ENCODE assay signal across 24 cellular contexts in the genomic region with DNA sequence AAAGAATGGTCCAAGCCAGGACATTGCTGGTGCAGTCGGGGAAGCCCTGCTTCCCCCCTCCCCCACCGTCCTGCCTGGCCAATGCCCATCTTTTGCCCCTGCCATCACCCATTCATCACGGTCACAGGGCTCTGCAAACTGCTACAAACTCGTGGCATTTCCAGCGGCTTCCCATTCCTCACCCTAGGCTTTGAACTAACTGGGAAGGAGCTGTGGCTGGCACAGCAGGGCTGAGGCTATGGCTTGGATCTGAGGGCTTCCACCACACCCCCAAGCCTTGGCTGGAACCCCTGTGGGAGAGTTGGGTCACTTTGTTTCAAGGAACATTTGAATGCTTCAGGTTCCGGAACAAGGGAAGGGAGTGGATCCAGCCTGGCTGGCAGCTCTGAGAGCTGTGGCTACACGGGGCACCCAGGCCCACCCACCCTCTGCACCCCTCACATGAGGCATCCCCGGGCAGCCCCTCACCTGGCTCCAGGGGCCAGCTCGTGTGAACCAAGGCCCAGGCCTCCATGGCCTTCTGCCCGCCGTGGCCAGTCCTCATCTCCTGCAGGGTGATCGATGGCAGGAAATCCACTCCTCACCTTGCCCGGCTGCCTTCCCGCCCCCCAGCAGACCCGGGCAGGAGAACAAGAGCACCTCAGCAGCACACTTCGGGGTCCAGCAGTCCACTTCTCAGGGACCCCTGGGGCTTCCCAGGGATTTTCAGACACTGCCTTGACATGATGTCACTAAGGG. TPM values are rescaled to one million over a fixed set of nuclear protein-coding genes. Genes with fewer than 3 reads are reported as not detected.
"Had no signal": no experiment of that assay in that cellular context is flagged by ENCODE, and none has a peak within 500 bp of the region (broad histone marks: within the 10 kb centered on the region; RNA-seq: fewer than 3 reads in every experiment).

No MANE protein-coding gene starts in this region.

- H3K4me3 ChIP-seq: cardiac muscle cell, dorsolateral prefrontal cortex, prostate gland, right atrium auricular region, skin epidermis, thoracic aorta had no signal

- H3K27me3 ChIP-seq: cardiac muscle cell, dorsolateral prefrontal cortex, right atrium auricular region had no signal

- H3K36me3 Mint-ChIP-seq: activated naive CD8-positive, alpha-beta T cell treated with anti-CD3 and anti-CD28 coated beads for 36 hours had no signal

- H3K4me1 Mint-ChIP-seq: activated naive CD8-positive, alpha-beta T cell treated with anti-CD3 and anti-CD28 coated beads for 36 hours; activated T-helper 17 cell treated with anti-CD3 and anti-CD28 coated beads, Interleukin-2, amount 50 U/mL, for 72 hours; stimulated activated naive CD8-positive, alpha-beta T cell treated with anti-CD3 and anti-CD28 coated beads, Interleukin-15, amount 100 ng/mL, for 72 hours had no signal

- H3K9me3 Mint-ChIP-seq: activated naive CD8-positive, alpha-beta T cell treated with anti-CD3 and anti-CD28 coated beads for 36 hours; activated T-helper 17 cell treated with anti-CD3 and anti-CD28 coated beads, Interleukin-2, amount 50 U/mL, for 72 hours; stimulated activated naive CD8-positive, alpha-beta T cell treated with anti-CD3 and anti-CD28 coated beads, Interleukin-15, amount 100 ng/mL, for 72 hours had no signal

- ATAC-seq: activated T-helper 17 cell treated with anti-CD3 and anti-CD28 coated beads, Interleukin-2, amount 50 U/mL, for 72 hours; stimulated activated naive CD8-positive, alpha-beta T cell treated with anti-CD3 and anti-CD28 coated beads, Interleukin-15, amount 100 ng/mL, for 72 hours had no signal

- H3K27ac ChIP-seq: cardiac muscle cell, prostate gland, right atrium auricular region, skin epidermis, thoracic aorta had no signal

- H3K36me3 ChIP-seq: cardiac muscle cell, prostate gland, right atrium auricular region, thoracic aorta had no signal

- H3K27ac Mint-ChIP-seq: activated naive CD8-positive, alpha-beta T cell treated with anti-CD3 and anti-CD28 coated beads for 36 hours; activated T-helper 17 cell treated with anti-CD3 and anti-CD28 coated beads, Interleukin-2, amount 50 U/mL, for 72 hours; nephron progenitor cell; stimulated activated naive CD8-positive, alpha-beta T cell treated with anti-CD3 and anti-CD28 coated beads, Interleukin-15, amount 100 ng/mL, for 72 hours had no signal

- H3K4me3 Mint-ChIP-seq: activated naive CD8-positive, alpha-beta T cell treated with anti-CD3 and anti-CD28 coated beads for 36 hours; activated T-helper 17 cell treated with anti-CD3 and anti-CD28 coated beads, Interleukin-2, amount 50 U/mL, for 72 hours; nephron progenitor cell; stimulated activated naive CD8-positive, alpha-beta T cell treated with anti-CD3 and anti-CD28 coated beads, Interleukin-15, amount 100 ng/mL, for 72 hours had no signal

- H3K9me3 ChIP-seq: prostate gland, right atrium auricular region, thoracic aorta had no signal

- DNase-seq: activated CD4-positive, alpha-beta T cell treated with anti-CD3 and anti-CD28 coated beads for 1 hour; activated naive CD4-positive, alpha-beta T cell; activated naive CD8-positive, alpha-beta T cell treated with anti-CD3 and anti-CD28 coated beads for 36 hours; activated T-cell treated with anti-CD3 and anti-CD28 coated beads, Interleukin-2, amount 50 U/mL, for 1 hour; amniotic stem cell; erythroblast; foreskin melanocyte; glutamatergic neuron; hippocampal formation; midbrain; nephron progenitor cell; stimulated activated CD4-positive, alpha-beta T cell treated with anti-CD3 and anti-CD28 coated beads, Interleukin-4, amount 100 ng/mL, for 1 hour; stimulated activated naive CD8-positive, alpha-beta T cell treated with anti-CD3 and anti-CD28 coated beads, Interleukin-15, amount 100 ng/mL, for 72 hours; T-helper 1 cell; T-helper 9 cell had no signal

- H3K4me1 ChIP-seq: prostate gland had no signal

RNA-seq across cellular contexts. Expression of a gene that starts 58.8 kb away (rescaled TPM):
- total RNA-seq: activated naive CD8-positive, alpha-beta T cell treated with anti-CD3 and anti-CD28 coated beads for 36 hours; activated T-helper 17 cell treated with anti-CD3 and anti-CD28 coated beads, Interleukin-2, amount 50 U/mL, for 72 hours; cardiac muscle cell; lung microvascular endothelial cell; omental fat pad; prostate gland; right atrium auricular region; thoracic aorta had no signal
